In genomic region chr20:33026779-33027759, GRCh38 we compare ENCODE assay signal across 32 cellular contexts. TPM values are rescaled to one million over a fixed set of nuclear protein-coding genes. Genes with fewer than 3 reads are reported as not detected.
A peak's percentile ranks its signal among the peaks of the same experiment; 100 is the strongest.
DNase-seq lines count a peak whose midpoint lies in the region; ATAC-seq, FAIRE-seq and TF ChIP-seq lines count a peak whose summit lies in the region.
"Had no signal": no experiment of that assay in that cellular context is flagged by ENCODE, and none has a peak within 500 bp of the region (broad histone marks: within the 10 kb centered on the region; RNA-seq: fewer than 3 reads in every experiment).

No MANE protein-coding gene starts in this region.

- no peak overlapping the region for H2BK12ac ChIP-seq in neuronal stem cell (ENCODE audit: low read length)

- H3K9me3 ChIP-seq in RWPE2 (ENCODE audit: severe bottlenecking) = no peaks in the 10 kb centered on the region
- H3K9me3 ChIP-seq in K562 (replicated peaks; ENCODE audit: control insufficient read depth, insufficient read depth, low read depth, low read length) = no peaks in the 10 kb centered on the region
- H3K9me3 ChIP-seq in neuronal stem cell (replicated peaks in 1 of 2; ENCODE audit: control insufficient read depth in 2 of 2, insufficient read depth in 1 of 2, low read depth in 1 of 2, low read length in 2 of 2) = no peaks in the 10 kb centered on the region
- no peaks in the 10 kb centered on the region for H3K9me3 ChIP-seq in left ventricle myocardium inferior (replicated peaks)
- H3K9me3 ChIP-seq in colonic mucosa = no peaks in the 10 kb centered on the region
- H3K9me3 ChIP-seq: BE2C, BLaER1 had no signal

- H3K4me1 ChIP-seq in RWPE2 (ENCODE audit: insufficient read depth, poor library complexity, severe bottlenecking) = no peaks in the 10 kb centered on the region
- H3K4me1 ChIP-seq in K562 (replicated peaks in 1 of 2; ENCODE audit: control insufficient read depth in 2 of 2, insufficient read depth in 2 of 2, low read length in 2 of 2) = peaks cover 0 to 3% of the 10 kb centered on the region in 2 experiments; a peak in 1 of 5 replicates
- no peaks in the 10 kb centered on the region for H3K4me1 ChIP-seq in neuronal stem cell (ENCODE audit: control insufficient read depth in 2 of 2, insufficient read depth in 1 of 2, low read depth in 1 of 2, low read length in 2 of 2)
- no peaks in the 10 kb centered on the region for H3K4me1 ChIP-seq in left ventricle myocardium inferior
- no peaks in the 10 kb centered on the region for H3K4me1 ChIP-seq in colonic mucosa
- H3K4me1 ChIP-seq: BE2C, BLaER1 had no signal

- peak overlapping the region; percentile 27 for H2AK5ac ChIP-seq in neuronal stem cell (ENCODE audit: low read depth, low read length)

- H2BK15ac ChIP-seq in neuronal stem cell (ENCODE audit: low read length) = no peak overlapping the region

- TF ChIP-seq CTCF in RWPE2 (IDR thresholded peaks at IDR 0.05; ENCODE audit: poor library complexity, severe bottlenecking) (no peak), K562 (IDR thresholded peaks at IDR 0.05 in 2 of 3, conservative IDR thresholded peaks at IDR 0.05 in 1 of 3; ENCODE audit: insufficient read depth in 2 of 3, low read depth in 1 of 3, low read length in 3 of 3) (no peak), left ventricle myocardium inferior (IDR thresholded peaks at IDR 0.05; ENCODE audit: borderline replicate concordance) (no peak), colonic mucosa (IDR thresholded peaks at IDR 0.05) (no peak)

- no peak overlapping the region for H3K27ac ChIP-seq in RWPE2 (ENCODE audit: poor library complexity, severe bottlenecking)
- no peak overlapping the region for H3K27ac ChIP-seq in K562 (ENCODE audit: extremely low read depth, low read depth, low read length)
- no peak overlapping the region for H3K27ac ChIP-seq in neuronal stem cell (replicated peaks; ENCODE audit: low read length)
- H3K27ac ChIP-seq in left ventricle myocardium inferior (replicated peaks) = no peak overlapping the region
- H3K27ac ChIP-seq in colonic mucosa = no peak overlapping the region
- H3K27ac ChIP-seq: BLaER1 had no signal

- H3K14ac ChIP-seq in neuronal stem cell (ENCODE audit: low read length) = no peak overlapping the region

- no peak for TF ChIP-seq POLR2A in K562 (conservative IDR thresholded peaks at IDR 0.05)

- H2BK5ac ChIP-seq in neuronal stem cell (ENCODE audit: low read length) = no peak overlapping the region

- no peak for TF ChIP-seq EP300 in K562 (IDR thresholded peaks at IDR 0.05; ENCODE audit: low read length)

- no peak for TF ChIP-seq RAD21 in K562 (CRISPR knock-in tag; conservative IDR thresholded peaks at IDR 0.05 in 1 of 2, IDR thresholded peaks at IDR 0.05 in 1 of 2)

- H3K4me3 ChIP-seq in RWPE2 (ENCODE audit: severe bottlenecking) (no peak overlapping the region), K562 (no peak overlapping the region), neuronal stem cell (ENCODE audit: low read length in 2 of 2) (no peak overlapping the region), left ventricle myocardium inferior (no peak overlapping the region), colonic mucosa (no peak overlapping the region)
- H3K4me3 ChIP-seq: BLaER1, GM12878 had no signal

- WGBS in K562 (ENCODE audit: insufficient coverage, low coverage, missing lambda C conversion rate) = 2% methylated on average over 8 of the region's 10 CpGs
- no CpG with 5 or more reads among the region's 10 CpGs for WGBS in neuronal stem cell (ENCODE audit: extremely low coverage in 2 of 2, insufficient read length in 2 of 2, insufficient replicate concordance in 1 of 2), 2 donors

- BruUV-seq in K562 (replicated peaks; lab: Mats Ljungman, UMichigan) = no TSS peak

- peaks cover 15% of the 10 kb centered on the region for H3K27me3 ChIP-seq in RWPE2 (ENCODE audit: insufficient read depth, poor library complexity, severe bottlenecking)
- no peaks in the 10 kb centered on the region; a peak in 2 of 5 replicates for H3K27me3 ChIP-seq in K562 (ENCODE audit: control insufficient read depth in 2 of 2, insufficient read depth in 2 of 2, low read length in 2 of 2)
- no peaks in the 10 kb centered on the region for H3K27me3 ChIP-seq in neuronal stem cell (ENCODE audit: control insufficient read depth in 3 of 3, insufficient read depth in 3 of 3, low read depth in 1 of 3, low read length in 3 of 3)
- H3K27me3 ChIP-seq in left ventricle myocardium inferior (ENCODE audit: low read depth) = peaks cover 25% of the 10 kb centered on the region
- no peaks in the 10 kb centered on the region for H3K27me3 ChIP-seq in colonic mucosa
- H3K27me3 ChIP-seq: BE2C, BLaER1 had no signal

- H3K9me1 ChIP-seq in K562 (ENCODE audit: control insufficient read depth, insufficient read depth, low read length) = no peaks in the 10 kb centered on the region

- in situ Hi-C loops in K562 (cut with MboI) = no loop called here

- ATAC-seq in RWPE2 (ENCODE audit: low read depth) (peak; percentile 7; the same call in 1 of the 3 replicates), K562 (no peak)
- ATAC-seq: GM12878 had no signal

- H2BK120ac ChIP-seq in neuronal stem cell (ENCODE audit: low read depth, low read length) = no peak overlapping the region

- POLR2A ChIA-PET in K562 (lab: Yijun Ruan, JAX) = interaction anchor here (0.6 to 1.2 kb wide), 2 partner anchors 8 to 10 kb away, joined by 3 to 7 read pairs; no protein-coding TSS in a partner anchor

- no peak for FAIRE-seq in K562 (lab: Jason Lieb, UNC)
- FAIRE-seq: A204.1, GM12878, GM12892, GM19239 had no signal

- H3K9ac ChIP-seq in K562 (ENCODE audit: insufficient read depth in 1 of 2, low read depth in 2 of 2, low read length in 2 of 2) = no peak overlapping the region
- H3K9ac ChIP-seq in neuronal stem cell (ENCODE audit: low read depth, low read length, poor library complexity) = no peak overlapping the region
- no peak overlapping the region for H3K9ac ChIP-seq in colonic mucosa (ENCODE audit: low read depth in 2 of 2, low read length in 2 of 2)
- H3K9ac ChIP-seq: BLaER1 had no signal

- H3K4me2 ChIP-seq in K562 (ENCODE audit: insufficient read depth, low read length) (no peak overlapping the region), neuronal stem cell (ENCODE audit: insufficient read depth, low read length, poor library complexity, severe bottlenecking) (no peak overlapping the region)
- H3K4me2 ChIP-seq: BLaER1 had no signal

- intact Hi-C loops in K562 (cut with micrococcal nuclease) (no loop called here), left ventricle myocardium inferior (cut with micrococcal nuclease) (no loop called here), cardiac septum (cut with DNase I) (no loop called here), colonic mucosa (cut with DNase I) (no loop called here)

- H2AFZ ChIP-seq in K562 (ENCODE audit: low read depth, low read length) = no peak overlapping the region
- H2AFZ ChIP-seq in neuronal stem cell (ENCODE audit: low read length) = no peak overlapping the region

- no peaks in the 10 kb centered on the region; the same call in 1 of the 2 replicates for H4K20me1 ChIP-seq in K562 (replicated peaks; ENCODE audit: control insufficient read depth, insufficient read depth, low read length)
- H4K20me1 ChIP-seq: BLaER1 had no signal

- CTCF ChIA-PET in K562 (lab: Yijun Ruan, JAX; ENCODE audit: low intra/inter-chr PET ratio) = no interaction called here

- H3K23ac ChIP-seq in neuronal stem cell (ENCODE audit: low read depth, low read length, poor library complexity) = no peak overlapping the region

- DNase-seq in RWPE2 (ENCODE audit: low spot score) (no peak), K562 (ENCODE audit: extremely low read depth in 1 of 4, low spot score in 3 of 4) (no peak), neuronal stem cell (ENCODE audit: low spot score) (no peak), left ventricle myocardium inferior (no peak), cardiac septum (ENCODE audit: low spot score) (no peak), H4 (ENCODE audit: low spot score) (no peak), colonic mucosa (no peak)
- DNase-seq: 8988T; ACHN; BE2C; C1 segment of cervical spinal cord; CD4-positive, alpha-beta memory T cell; CD4-positive, CD25-positive, alpha-beta regulatory T cell; CD8-positive, alpha-beta memory T cell; COR-L47; DMS 273 treated with DMSO at 0.1 percent for 48 hours; DMS153; DMS53; DMS79; DND-41; EL; GDM1 had no signal

- no peaks in the 10 kb centered on the region for H3K79me2 ChIP-seq in K562 (ENCODE audit: control insufficient read depth, insufficient read depth, low read length)

- no peak overlapping the region for H3K4ac ChIP-seq in neuronal stem cell (ENCODE audit: low read length)

- no peak overlapping the region for H4K8ac ChIP-seq in neuronal stem cell (ENCODE audit: low read depth, low read length)

- H3K18ac ChIP-seq in neuronal stem cell (ENCODE audit: low read length) = peak overlapping the region; percentile 7

- no peaks in the 10 kb centered on the region for H3K79me1 ChIP-seq in neuronal stem cell (ENCODE audit: low read depth, low read length)

- H3K36me3 ChIP-seq in RWPE2 (ENCODE audit: low read depth) (no peaks in the 10 kb centered on the region), K562 (ENCODE audit: control insufficient read depth, insufficient read depth, low read length) (no peaks in the 10 kb centered on the region), neuronal stem cell (replicated peaks in 1 of 2; ENCODE audit: control insufficient read depth in 2 of 2, insufficient read depth in 2 of 2, low read length in 2 of 2) (no peaks in the 10 kb centered on the region), left ventricle myocardium inferior (no peaks in the 10 kb centered on the region), colonic mucosa (no peaks in the 10 kb centered on the region)
- H3K36me3 ChIP-seq: BE2C, BLaER1 had no signal

- H4K91ac ChIP-seq in neuronal stem cell (ENCODE audit: low read depth, low read length, poor library complexity) = no peak overlapping the region

RNA-seq across cellular contexts. Expression of gene BPIFB6, which starts 4.4 kb away (rescaled TPM):
- not detected in 2 replicates for total RNA-seq in K562 (2011; cell fraction: chromatin; rRNA removed; ENCODE audit: low replicate concordance)
- not detected in 2 replicates for total RNA-seq in K562 (2011; cell fraction: nucleolus; rRNA removed)
- total RNA-seq in K562 (2011; cell fraction: nucleoplasm; rRNA removed) = not detected in 2 replicates
- not detected in 2 replicates for total RNA-seq in K562 (2014; rRNA removed)
- not detected in 2 replicates for total RNA-seq in K562 (2014; rRNA removed; fragmentation: Illumina TruSeq; extraction: Trizol)
- not detected in 2 replicates for total RNA-seq in K562 (2015; rRNA removed; fragmentation: Illumina TruSeq; extraction: Trizol)
- not detected in 2 replicates for total RNA-seq in K562 (2021)
- not detected in 2 replicates for polyA plus RNA-seq in K562 (2011; rRNA removed)
- not detected in 2 replicates for polyA plus RNA-seq in K562 (2011; cell fraction: cytosol; rRNA removed)
- polyA plus RNA-seq in K562 (2011; cell fraction: nucleus; rRNA removed) = not detected in 2 replicates
- polyA plus RNA-seq in K562 (2012) = not detected in 2 replicates
- not detected in 2 replicates for polyA plus RNA-seq in K562 (2014; fragmentation: Illumina TruSeq; extraction: Trizol)
- polyA plus RNA-seq in K562 (2014; fragmentation: Nextera tagmentation; extraction: Ambion mirVana) = not detected
- not detected in 2 replicates for polyA plus RNA-seq in K562 (2014; rRNA removed)
- not detected in 2 replicates for polyA minus RNA-seq in K562 (2011; rRNA and poly(A)+ RNA removed)
- not detected in 2 replicates for polyA minus RNA-seq in K562 (2011; cell fraction: cytosol; rRNA and poly(A)+ RNA removed)
- not detected in 2 replicates for polyA minus RNA-seq in K562 (2011; cell fraction: nucleus; rRNA and poly(A)+ RNA removed)
- polyA plus RNA-seq in neuronal stem cell (2013, experiment 1 of 2) = not detected
- not detected for polyA plus RNA-seq in neuronal stem cell (2013, experiment 2 of 2)
- total RNA-seq in left ventricle myocardium inferior = not detected
- not detected for total RNA-seq in cardiac septum
- total RNA-seq in H4 (2014; rRNA removed; shearing (Covaris generic)) = not detected in 2 replicates
- total RNA-seq in colonic mucosa = not detected
- total RNA-seq: A673; CD4-positive, alpha-beta memory T cell; CD4-positive, CD25-positive, alpha-beta regulatory T cell; CD8-positive, alpha-beta memory T cell; Daoy; G401; GM12878 had no signal
- polyA plus RNA-seq: AG04450; CD14-positive monocyte; CD4-positive, alpha-beta memory T cell; CD4-positive, CD25-positive, alpha-beta regulatory T cell; CD8-positive, alpha-beta memory T cell; GM12878 had no signal

RNA-seq across cellular contexts. Expression of gene BPIFB2, which starts 19.6 kb away (rescaled TPM):
- not detected in 2 replicates for total RNA-seq in K562 (2011; cell fraction: chromatin; rRNA removed; ENCODE audit: low replicate concordance)
- not detected in 2 replicates for total RNA-seq in K562 (2011; cell fraction: nucleolus; rRNA removed)
- not detected in 2 replicates for total RNA-seq in K562 (2011; cell fraction: nucleoplasm; rRNA removed)
- not detected in 2 replicates for total RNA-seq in K562 (2014; rRNA removed)
- total RNA-seq in K562 (2014; rRNA removed; fragmentation: Illumina TruSeq; extraction: Trizol) = not detected in 2 replicates
- total RNA-seq in K562 (2015; rRNA removed; fragmentation: Illumina TruSeq; extraction: Trizol) = not detected in 2 replicates
- 0.11 TPM in 1 of 2 replicates, not detected in the other for total RNA-seq in K562 (2021)
- polyA plus RNA-seq in K562 (2011; rRNA removed) = not detected in 2 replicates
- not detected in 2 replicates for polyA plus RNA-seq in K562 (2011; cell fraction: cytosol; rRNA removed)
- polyA plus RNA-seq in K562 (2011; cell fraction: nucleus; rRNA removed) = not detected in 2 replicates
- polyA plus RNA-seq in K562 (2012) = not detected in 2 replicates
- polyA plus RNA-seq in K562 (2014; fragmentation: Illumina TruSeq; extraction: Trizol) = not detected in 2 replicates
- polyA plus RNA-seq in K562 (2014; fragmentation: Nextera tagmentation; extraction: Ambion mirVana) = not detected
- polyA plus RNA-seq in K562 (2014; rRNA removed) = not detected in 2 replicates
- not detected in 2 replicates for polyA minus RNA-seq in K562 (2011; rRNA and poly(A)+ RNA removed)
- polyA minus RNA-seq in K562 (2011; cell fraction: cytosol; rRNA and poly(A)+ RNA removed) = 1.1 TPM in 1 of 2 replicates, not detected in the other
- polyA minus RNA-seq in K562 (2011; cell fraction: nucleus; rRNA and poly(A)+ RNA removed) = not detected in 2 replicates
- polyA plus RNA-seq in neuronal stem cell (2013, experiment 1 of 2) = not detected
- 0.03 TPM for polyA plus RNA-seq in neuronal stem cell (2013, experiment 2 of 2)
- total RNA-seq in left ventricle myocardium inferior = not detected
- not detected for total RNA-seq in cardiac septum
- not detected in 2 replicates for total RNA-seq in H4 (2014; rRNA removed; shearing (Covaris generic))
- total RNA-seq in colonic mucosa = under 1 TPM in 1 of 2 donors, not detected in 1; 0.35 TPM
- total RNA-seq: A673; CD4-positive, alpha-beta memory T cell; CD4-positive, CD25-positive, alpha-beta regulatory T cell; CD8-positive, alpha-beta memory T cell; Daoy; G401; GM12878 had no signal
- polyA plus RNA-seq: AG04450; CD14-positive monocyte; CD4-positive, alpha-beta memory T cell; CD4-positive, CD25-positive, alpha-beta regulatory T cell; CD8-positive, alpha-beta memory T cell; GM12878 had no signal

RNA-seq across cellular contexts. Expression of gene SUN5, which starts 22.8 kb away (rescaled TPM):
- total RNA-seq in K562 (2011; cell fraction: chromatin; rRNA removed; ENCODE audit: low replicate concordance) = not detected in 2 replicates
- total RNA-seq in K562 (2011; cell fraction: nucleolus; rRNA removed) = not detected in 2 replicates
- not detected in 2 replicates for total RNA-seq in K562 (2011; cell fraction: nucleoplasm; rRNA removed)
- total RNA-seq in K562 (2014; rRNA removed) = not detected in 2 replicates
- total RNA-seq in K562 (2014; rRNA removed; fragmentation: Illumina TruSeq; extraction: Trizol) = not detected in 2 replicates
- not detected in 2 replicates for total RNA-seq in K562 (2015; rRNA removed; fragmentation: Illumina TruSeq; extraction: Trizol)
- total RNA-seq in K562 (2021) = not detected in 2 replicates
- polyA plus RNA-seq in K562 (2011; rRNA removed) = not detected in 2 replicates
- polyA plus RNA-seq in K562 (2011; cell fraction: cytosol; rRNA removed) = not detected in 2 replicates
- not detected in 2 replicates for polyA plus RNA-seq in K562 (2011; cell fraction: nucleus; rRNA removed)
- polyA plus RNA-seq in K562 (2012) = not detected in 2 replicates
- polyA plus RNA-seq in K562 (2014; fragmentation: Illumina TruSeq; extraction: Trizol) = not detected in 2 replicates
- not detected for polyA plus RNA-seq in K562 (2014; fragmentation: Nextera tagmentation; extraction: Ambion mirVana)
- polyA plus RNA-seq in K562 (2014; rRNA removed) = not detected in 2 replicates
- not detected in 2 replicates for polyA minus RNA-seq in K562 (2011; rRNA and poly(A)+ RNA removed)
- polyA minus RNA-seq in K562 (2011; cell fraction: cytosol; rRNA and poly(A)+ RNA removed) = not detected in 2 replicates
- polyA minus RNA-seq in K562 (2011; cell fraction: nucleus; rRNA and poly(A)+ RNA removed) = not detected in 2 replicates
- not detected for polyA plus RNA-seq in neuronal stem cell (2013, experiment 1 of 2)
- not detected for polyA plus RNA-seq in neuronal stem cell (2013, experiment 2 of 2)
- total RNA-seq in left ventricle myocardium inferior = not detected
- total RNA-seq in cardiac septum = not detected
- total RNA-seq in H4 (2014; rRNA removed; shearing (Covaris generic)) = not detected in 2 replicates
- not detected for total RNA-seq in colonic mucosa
- total RNA-seq: A673; CD4-positive, alpha-beta memory T cell; CD4-positive, CD25-positive, alpha-beta regulatory T cell; CD8-positive, alpha-beta memory T cell; Daoy; G401; GM12878 had no signal
- polyA plus RNA-seq: AG04450; CD14-positive monocyte; CD4-positive, alpha-beta memory T cell; CD4-positive, CD25-positive, alpha-beta regulatory T cell; CD8-positive, alpha-beta memory T cell; GM12878 had no signal

RNA-seq across cellular contexts. Expression of gene BPIFB3, which starts 26.6 kb away (rescaled TPM):
- not detected in 2 replicates for total RNA-seq in K562 (2011; cell fraction: chromatin; rRNA removed; ENCODE audit: low replicate concordance)
- total RNA-seq in K562 (2011; cell fraction: nucleolus; rRNA removed) = not detected in 2 replicates
- total RNA-seq in K562 (2011; cell fraction: nucleoplasm; rRNA removed) = not detected in 2 replicates
- total RNA-seq in K562 (2014; rRNA removed) (not detected in 2 replicates), K562 (2014; rRNA removed; fragmentation: Illumina TruSeq; extraction: Trizol) (not detected in 2 replicates), K562 (2015; rRNA removed; fragmentation: Illumina TruSeq; extraction: Trizol) (not detected in 2 replicates), K562 (2021) (not detected in 2 replicates), left ventricle myocardium inferior (not detected), cardiac septum (not detected), colonic mucosa (not detected)
- polyA plus RNA-seq in K562 (2011; rRNA removed) (not detected in 2 replicates), K562 (2014; fragmentation: Illumina TruSeq; extraction: Trizol) (not detected in 2 replicates), K562 (2014; fragmentation: Nextera tagmentation; extraction: Ambion mirVana) (not detected), K562 (2014; rRNA removed) (not detected in 2 replicates)
- not detected in 2 replicates for polyA plus RNA-seq in K562 (2011; cell fraction: cytosol; rRNA removed)
- polyA plus RNA-seq in K562 (2011; cell fraction: nucleus; rRNA removed) = not detected in 2 replicates
- not detected in 2 replicates for polyA plus RNA-seq in K562 (2012)
- not detected in 2 replicates for polyA minus RNA-seq in K562 (2011; rRNA and poly(A)+ RNA removed)
- polyA minus RNA-seq in K562 (2011; cell fraction: cytosol; rRNA and poly(A)+ RNA removed) = not detected in 2 replicates
- not detected in 2 replicates for polyA minus RNA-seq in K562 (2011; cell fraction: nucleus; rRNA and poly(A)+ RNA removed)
- not detected for polyA plus RNA-seq in neuronal stem cell (2013, experiment 1 of 2)
- polyA plus RNA-seq in neuronal stem cell (2013, experiment 2 of 2) = not detected
- total RNA-seq in H4 (2014; rRNA removed; shearing (Covaris generic)) = not detected in 2 replicates
- total RNA-seq: A673; CD4-positive, alpha-beta memory T cell; CD4-positive, CD25-positive, alpha-beta regulatory T cell; CD8-positive, alpha-beta memory T cell; Daoy; G401; GM12878 had no signal
- polyA plus RNA-seq: AG04450; CD14-positive monocyte; CD4-positive, alpha-beta memory T cell; CD4-positive, CD25-positive, alpha-beta regulatory T cell; CD8-positive, alpha-beta memory T cell; GM12878 had no signal

RNA-seq across cellular contexts. Expression of gene BPIFB4, which starts 52.4 kb away (rescaled TPM):
- not detected in 2 replicates for total RNA-seq in K562 (2011; cell fraction: chromatin; rRNA removed; ENCODE audit: low replicate concordance)
- total RNA-seq in K562 (2011; cell fraction: nucleolus; rRNA removed) = not detected in 2 replicates
- not detected in 2 replicates for total RNA-seq in K562 (2011; cell fraction: nucleoplasm; rRNA removed)
- total RNA-seq in K562 (2014; rRNA removed) = not detected in 2 replicates
- not detected in 2 replicates for total RNA-seq in K562 (2014; rRNA removed; fragmentation: Illumina TruSeq; extraction: Trizol)
- total RNA-seq in K562 (2015; rRNA removed; fragmentation: Illumina TruSeq; extraction: Trizol) = not detected in 2 replicates
- not detected in 2 replicates for total RNA-seq in K562 (2021)
- polyA plus RNA-seq in K562 (2011; rRNA removed) = not detected in 2 replicates
- polyA plus RNA-seq in K562 (2011; cell fraction: cytosol; rRNA removed) = not detected in 2 replicates
- polyA plus RNA-seq in K562 (2011; cell fraction: nucleus; rRNA removed) = not detected in 2 replicates
- not detected in 2 replicates for polyA plus RNA-seq in K562 (2012)
- not detected in 2 replicates for polyA plus RNA-seq in K562 (2014; fragmentation: Illumina TruSeq; extraction: Trizol)
- not detected for polyA plus RNA-seq in K562 (2014; fragmentation: Nextera tagmentation; extraction: Ambion mirVana)
- not detected in 2 replicates for polyA plus RNA-seq in K562 (2014; rRNA removed)
- polyA minus RNA-seq in K562 (2011; rRNA and poly(A)+ RNA removed) = not detected in 2 replicates
- not detected in 2 replicates for polyA minus RNA-seq in K562 (2011; cell fraction: cytosol; rRNA and poly(A)+ RNA removed)
- polyA minus RNA-seq in K562 (2011; cell fraction: nucleus; rRNA and poly(A)+ RNA removed) = not detected in 2 replicates
- polyA plus RNA-seq in neuronal stem cell (2013, experiment 1 of 2) = not detected
- not detected for polyA plus RNA-seq in neuronal stem cell (2013, experiment 2 of 2)
- total RNA-seq in left ventricle myocardium inferior = not detected
- not detected for total RNA-seq in cardiac septum
- total RNA-seq in H4 (2014; rRNA removed; shearing (Covaris generic)) = not detected in 2 replicates
- not detected for total RNA-seq in colonic mucosa
- total RNA-seq: A673; CD4-positive, alpha-beta memory T cell; CD4-positive, CD25-positive, alpha-beta regulatory T cell; CD8-positive, alpha-beta memory T cell; Daoy; G401; GM12878 had no signal
- polyA plus RNA-seq: AG04450; CD14-positive monocyte; CD4-positive, alpha-beta memory T cell; CD4-positive, CD25-positive, alpha-beta regulatory T cell; CD8-positive, alpha-beta memory T cell had no signal
